10 cellular contexts compared by ENCODE assay signal in genomic region chr10:124724279-124725027, GRCh38. TPM values are rescaled to one million over a fixed set of nuclear protein-coding genes. Genes with fewer than 3 reads are reported as not detected.
DNase-seq lines count a peak whose midpoint lies in the region; ATAC-seq and TF ChIP-seq lines count a peak whose summit lies in the region.
"Had no signal": no experiment of that assay in that cellular context is flagged by ENCODE, and none has a peak within 500 bp of the region (broad histone marks: within the 10 kb centered on the region; RNA-seq: fewer than 3 reads in every experiment).

No MANE protein-coding gene starts in this region.

- peaks cover 69 to 88% of the 10 kb centered on the region in 2 donors for H3K4me1 Mint-ChIP-seq in stimulated activated naive B cell treated with anti-CD40 and anti-IgM and Interleukin-4, amounts not matched to agents 10 μg/mL and 1 μg/mL and 100 μg/mL, for 72 hours

- H3K27ac ChIP-seq in adipose tissue (ENCODE audit: low read depth, low read length) (peak overlapping the region; percentile 20), lung (ENCODE audit: low read depth in 1 of 2, low read length in 1 of 2) (peak overlapping the region; percentile 62 to 93)
- H3K27ac ChIP-seq: 22Rv1 had no signal

- H3K36me3 ChIP-seq in lung (ENCODE audit: control insufficient read depth in 2 of 2, insufficient read depth in 2 of 2, low read length in 2 of 2): no peaks in the 10 kb centered on the region

- H3K9me3 ChIP-seq in lung (ENCODE audit: control insufficient read depth in 2 of 2, insufficient read depth in 1 of 2, low read length in 1 of 2): no peaks in the 10 kb centered on the region

- H3K4me3 ChIP-seq in lung: no peak overlapping the region

- H3K36me3 Mint-ChIP-seq in stimulated activated naive B cell treated with anti-CD40 and anti-IgM and Interleukin-4, amounts not matched to agents 10 μg/mL and 1 μg/mL and 100 μg/mL, for 72 hours: peaks cover 3 to 21% of the 10 kb centered on the region in 2 donors

- H3K4me3 Mint-ChIP-seq in stimulated activated naive B cell treated with anti-CD40 and anti-IgM and Interleukin-4, amounts not matched to agents 10 μg/mL and 1 μg/mL and 100 μg/mL, for 72 hours: peak overlapping the region; percentile 55 to 80

- DNase-seq in DMS153 (lab: John Stamatoyannopoulos, UW) (peak; percentile 40), DMS153 treated with DMSO at 0.1 percent for 48 hours (lab: John Stamatoyannopoulos, UW; ENCODE audit: unreplicated experiment) (no peak), lung (ENCODE audit: low spot score) (no peak), OCI-M1 (lab: John Stamatoyannopoulos, UW) (no peak)
- DNase-seq in stimulated activated naive B cell treated with anti-CD40 and anti-IgM and Interleukin-4, amounts not matched to agents 10 μg/mL and 1 μg/mL and 100 μg/mL, for 72 hours: no peak
- DNase-seq in stimulated activated CD4-positive, alpha-beta T cell treated with anti-CD3 and anti-CD28 coated beads, Interleukin-15, amount 100 ng/mL, for 24 hours: no peak
- no peak for DNase-seq in stimulated activated CD4-positive, alpha-beta T cell treated with anti-CD3 and anti-CD28 coated beads, Interleukin-2, amount 100 ng/mL, for 48 hours
- DNase-seq: IMR-90 had no signal

- no peaks in the 10 kb centered on the region for H3K27me3 Mint-ChIP-seq in stimulated activated naive B cell treated with anti-CD40 and anti-IgM and Interleukin-4, amounts not matched to agents 10 μg/mL and 1 μg/mL and 100 μg/mL, for 72 hours

- no peaks in the 10 kb centered on the region for H3K9me3 Mint-ChIP-seq in stimulated activated naive B cell treated with anti-CD40 and anti-IgM and Interleukin-4, amounts not matched to agents 10 μg/mL and 1 μg/mL and 100 μg/mL, for 72 hours

- no peak for TF ChIP-seq CTCF in lung (IDR thresholded peaks at IDR 0.05; ENCODE audit: control extremely low read depth, extremely low read depth)

- no peak for ATAC-seq in lung (ENCODE audit: insufficient read depth, low FRiP score)
- no peak for ATAC-seq in stimulated activated naive B cell treated with anti-CD40 and anti-IgM and Interleukin-4, amounts not matched to agents 10 μg/mL and 1 μg/mL and 100 μg/mL, for 72 hours (replicated peaks)

- no peaks in the 10 kb centered on the region for H3K27me3 ChIP-seq in lung (ENCODE audit: control insufficient read depth, insufficient read depth)

- peaks cover 45 to 57% of the 10 kb centered on the region in 2 donors for H3K4me1 ChIP-seq in lung (ENCODE audit: control insufficient read depth in 2 of 2, insufficient read depth in 2 of 2, low read length in 2 of 2)

- peak overlapping the region; percentile 96 for H3K27ac Mint-ChIP-seq in stimulated activated naive B cell treated with anti-CD40 and anti-IgM and Interleukin-4, amounts not matched to agents 10 μg/mL and 1 μg/mL and 100 μg/mL, for 72 hours

- WGBS in adipose tissue, 3 donors: 71 to 78% (median 73%) methylated on average over 18 to 20 of the region's 20 CpGs
- 75 to 79% methylated on average over 20 of the region's 20 CpGs for WGBS in lung, 2 donors

RNA-seq across cellular contexts. Expression of gene FAM53B, which starts 19.7 kb away (rescaled TPM):
- polyA plus RNA-seq in adipose tissue (10 to 100 TPM in 1 of 3 donors, 1 to 10 TPM in 2; 7.1 to 12.8 (median 9.8) TPM), lung (10 to 100 TPM; 14.6 to 15.3 TPM)
- total RNA-seq in lung: 10 to 100 TPM; 21.0 to 45.4 TPM
